In the genomic region with DNA sequence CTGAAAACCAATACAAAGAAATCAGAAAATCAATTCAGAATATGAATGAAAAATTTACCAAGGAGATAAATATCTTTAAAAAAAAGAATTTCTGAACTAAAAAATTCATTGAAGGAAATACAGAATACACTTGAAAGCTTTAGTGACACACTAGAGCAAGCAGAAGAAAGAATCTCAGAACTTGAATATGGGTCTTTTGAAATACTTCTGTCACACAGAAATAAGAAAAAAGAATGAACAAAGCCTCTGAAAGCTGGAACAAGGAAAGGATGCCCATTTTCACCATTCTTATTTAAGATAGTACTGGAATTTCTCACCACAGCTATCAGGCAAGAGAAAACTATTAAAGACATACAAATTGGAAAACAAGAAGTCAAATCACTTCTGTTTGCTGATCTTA, we compare ENCODE assay signal across 27 cellular contexts.
"Had no signal": no experiment of that assay in that cellular context is flagged by ENCODE, and none has a peak within 500 bp of the region (broad histone marks: within the 10 kb centered on the region; RNA-seq: fewer than 3 reads in every experiment).

No MANE protein-coding gene starts in this region.

- H3K4me3 ChIP-seq: stomach, suprapubic skin, testis, thoracic aorta, thyroid gland, tibial artery, tibial nerve, transverse colon, upper lobe of left lung, upper lobe of right lung, uterus, vagina had no signal

- H3K36me3 ChIP-seq: stomach, suprapubic skin, thoracic aorta, thyroid gland, tibial artery, tibial nerve, transverse colon, upper lobe of left lung, upper lobe of right lung, uterus, vagina had no signal

- H3K9me3 ChIP-seq: testis, thyroid gland, upper lobe of right lung, uterus, vagina had no signal

- FAIRE-seq: urothelium cell line had no signal

- H3K4me1 ChIP-seq: stomach, suprapubic skin, testis, thyroid gland, tibial artery, tibial nerve, transverse colon, upper lobe of left lung, upper lobe of right lung, uterus, vagina had no signal

- H3K27me3 ChIP-seq: stomach, suprapubic skin, testis, thyroid gland, tibial artery, tibial nerve, transverse colon, upper lobe of left lung, upper lobe of right lung, uterus, vagina had no signal

- ATAC-seq: stimulated activated effector memory CD8-positive, alpha-beta T cell treated with anti-CD3 and anti-CD28 coated beads, Interleukin-12 subunit alpha, Interleukin-12 subunit beta, amount 100 ng/mL, for 72 hours; stimulated activated memory B cell treated with anti-CD40 and anti-IgM and Interleukin-4, amounts not matched to agents 10 μg/mL and 1 μg/mL and 100 μg/mL, for 72 hours; stimulated activated naive B cell treated with anti-CD40 and anti-IgM and Interleukin-4, amounts not matched to agents 10 μg/mL and 1 μg/mL and 100 μg/mL, for 72 hours; stimulated activated naive CD8-positive, alpha-beta T cell treated with anti-CD3 and anti-CD28 coated beads, Interleukin-15, amount 100 ng/mL, for 72 hours; stimulated activated naive CD8-positive, alpha-beta T cell treated with anti-CD3 and anti-CD28 coated beads, Interleukin-15, Interleukin-2, amounts not matched to agents 100 U/mL and 50 U/mL, for 24 hours; upper lobe of right lung had no signal

- H3K27ac ChIP-seq: stomach, suprapubic skin, testis, thoracic aorta, thyroid gland, tibial artery, tibial nerve, transverse colon, upper lobe of left lung, upper lobe of right lung, uterus, vagina had no signal

- DNase-seq: stimulated activated CD4-positive, alpha-beta T cell treated with anti-CD3 and anti-CD28 coated beads, Interleukin-2, amount 100 ng/mL, for 48 hours; stimulated activated CD4-positive, alpha-beta T cell treated with anti-CD3 and anti-CD28 coated beads, Interleukin-4, amount 100 ng/mL, for 1 hour; stimulated activated CD4-positive, alpha-beta T cell treated with anti-CD3 and anti-CD28 coated beads, Interleukin-4, amount 100 ng/mL, for 24 hours; stimulated activated CD4-positive, alpha-beta T cell treated with anti-CD3 and anti-CD28 coated beads, Interleukin-4, amount 100 ng/mL, for 4 hours; stimulated activated CD8-positive, alpha-beta memory T cell treated with anti-CD3 and anti-CD28 coated beads, Interleukin-4, amount 100 ng/mL, for 48 hours; stimulated activated naive B cell treated with anti-CD40 and anti-IgM and Interleukin-4, amounts not matched to agents 10 μg/mL and 1 μg/mL and 100 μg/mL, for 72 hours; stimulated activated naive CD4-positive, alpha-beta T cell; stimulated activated naive CD4-positive, alpha-beta T cell treated with Interleukin-2 at 50 U/mL for 16 hours; stimulated activated naive CD8-positive, alpha-beta T cell treated with anti-CD3 and anti-CD28 coated beads, Interleukin-15, amount 100 ng/mL, for 72 hours; stimulated activated naive CD8-positive, alpha-beta T cell treated with anti-CD3 and anti-CD28 coated beads, Interleukin-15, Interleukin-2, amounts not matched to agents 100 U/mL and 50 U/mL, for 24 hours; stomach; substantia nigra; testis; thyroid gland; tibial artery; transverse colon; trophoblast cell; upper lobe of left lung; upper lobe of right lung; uterus had no signal
